Comparison of ENCODE assay signal across 8 cellular contexts in the genomic region with DNA sequence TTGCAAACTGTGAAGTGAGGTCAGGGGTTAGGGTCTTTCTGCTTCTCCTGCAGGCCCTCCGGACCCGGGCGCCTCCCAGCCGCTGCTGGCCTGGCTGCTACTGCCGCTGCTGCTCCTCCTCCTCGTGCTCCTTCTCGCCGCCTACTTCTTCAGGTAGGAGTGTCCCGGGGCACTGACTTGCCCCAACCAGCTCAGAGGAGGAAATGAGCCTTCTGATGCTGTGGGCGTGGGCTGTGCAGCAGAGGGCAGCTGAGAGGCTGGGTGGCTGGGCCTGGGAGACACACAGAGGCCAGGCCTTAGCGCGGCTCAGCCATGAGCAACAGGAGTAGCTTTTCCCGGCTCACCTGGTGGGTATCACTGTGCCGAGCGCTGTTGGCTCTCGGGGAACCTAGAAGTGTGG.
DNase-seq lines count a peak whose midpoint lies in the region; ATAC-seq and TF ChIP-seq lines count a peak whose summit lies in the region.

No MANE protein-coding gene starts in this region.

- H3K79me2 ChIP-seq in H9 (ENCODE audit: insufficient read depth, low read length): no peaks in the 10 kb centered on the region

- H3K4me1 ChIP-seq in H9 (ENCODE audit: insufficient read depth, low read length) (no peaks in the 10 kb centered on the region), upper lobe of right lung (peaks cover 29% of the 10 kb centered on the region)

- TF ChIP-seq POLR2A in NB4 (IDR thresholded peaks at IDR 0.05; ENCODE audit: extremely low read depth, insufficient read length): peak; percentile 97

- H3K4me1 Mint-ChIP-seq in H9: peaks cover 11 to 24% of the 10 kb centered on the region in 2 experiments

- no peak overlapping the region for H3K4me3 Mint-ChIP-seq in H9

- no peak overlapping the region for H4K8ac ChIP-seq in H9 (replicated peaks; ENCODE audit: insufficient read length, low read depth, low read length)

- intact Hi-C loops in upper lobe of right lung (cut with DNase I): no loop called here

- peak; percentile 95 for ATAC-seq in upper lobe of right lung

- no peak overlapping the region for H4K5ac ChIP-seq in H9 (ENCODE audit: insufficient read length, low read depth, low read length)

- DNase-seq in H9 (peak; percentile 95), NB4 (ENCODE audit: low read depth) (peak; percentile 97), activated T-cell treated with anti-CD3 and anti-CD28 coated beads for 1 hour (ENCODE audit: low read depth) (peak; percentile 72), fibroblast of villous mesenchyme (ENCODE audit: low read depth) (peak; percentile 28), pons (ENCODE audit: low spot score) (peak; percentile 73), upper lobe of right lung (peak; percentile 93), NCI-H2227 treated with DMSO at 0.1 percent for 48 hours (lab: John Stamatoyannopoulos, UW) (no peak)

- TF ChIP-seq CTCF in H9 (conservative IDR thresholded peaks at IDR 0.05) (no peak; the same call in 2 of the 3 replicates), NB4 (IDR thresholded peaks at IDR 0.05; ENCODE audit: low read depth, low read length) (no peak), fibroblast of villous mesenchyme (IDR thresholded peaks at IDR 0.05; ENCODE audit: insufficient read depth, low read depth, low read length) (no peak), upper lobe of right lung (IDR thresholded peaks at IDR 0.05) (no peak)

- peaks cover 4% of the 10 kb centered on the region for H3K23me2 ChIP-seq in H9 (ENCODE audit: insufficient read length, low read depth, low read length, poor library complexity, severe bottlenecking)

- H2BK120ac ChIP-seq in H9 (ENCODE audit: low read depth, low read length, poor library complexity, severe bottlenecking): no peak overlapping the region

- H3K27me3 Mint-ChIP-seq in H9 (ENCODE audit: low read depth): peaks cover 34% of the 10 kb centered on the region

- H3T11ph ChIP-seq in H9 (ENCODE audit: low read length): no peak overlapping the region

- no peak overlapping the region for H2BK5ac ChIP-seq in H9 (ENCODE audit: insufficient read length, low read length)

- no peak overlapping the region for H3K56ac ChIP-seq in H9 (ENCODE audit: insufficient read length, low read depth, low read length)

- no peak overlapping the region for H2BK20ac ChIP-seq in H9 (ENCODE audit: low read depth, low read length, poor library complexity, severe bottlenecking)

- H3K36me3 ChIP-seq in upper lobe of right lung: no peaks in the 10 kb centered on the region

- no peak overlapping the region for H4K91ac ChIP-seq in H9 (ENCODE audit: insufficient read length, low read depth, low read length)

- H3K27ac ChIP-seq in H9 (ENCODE audit: insufficient read length, low read depth, low read length): no peak overlapping the region
- peak overlapping the region; percentile 83 for H3K27ac ChIP-seq in upper lobe of right lung

- H2BK15ac ChIP-seq in H9 (ENCODE audit: low read depth, low read length): no peak overlapping the region

- no peaks in the 10 kb centered on the region for H3K9me3 Mint-ChIP-seq in H9

- H2AK5ac ChIP-seq in H9 (ENCODE audit: insufficient read length, low read length): no peak overlapping the region

- H3K4ac ChIP-seq in H9 (ENCODE audit: low read depth, low read length): no peak overlapping the region

- no peak overlapping the region for H3K18ac ChIP-seq in H9 (ENCODE audit: insufficient read length, low read depth, low read length)

- no peak overlapping the region for H3K4me2 ChIP-seq in H9 (ENCODE audit: insufficient read depth, insufficient read length, low read length)

- peaks cover 4% of the 10 kb centered on the region for H4K20me1 ChIP-seq in H9 (ENCODE audit: control insufficient read depth, insufficient read depth, insufficient read length)

- no peak overlapping the region for H3K9ac ChIP-seq in H9 (ENCODE audit: extremely low read depth, insufficient read length, low read length)

- H3K14ac ChIP-seq in H9 (ENCODE audit: insufficient read depth, low read length): no peak overlapping the region; the same call in 1 of the 2 replicates

- no peak overlapping the region for H3K23ac ChIP-seq in H9 (ENCODE audit: insufficient read length, low read depth, low read length)

- no peaks in the 10 kb centered on the region for H3K9me3 ChIP-seq in H9 (ENCODE audit: control insufficient read depth, low read depth, low read length)
- H3K9me3 ChIP-seq in upper lobe of right lung: no peaks in the 10 kb centered on the region

- no peaks in the 10 kb centered on the region for H3K79me1 ChIP-seq in H9 (ENCODE audit: insufficient read depth, low read depth, low read length, poor library complexity, severe bottlenecking)

- H2BK12ac ChIP-seq in H9 (ENCODE audit: insufficient read length, low read depth, low read length): no peak overlapping the region

- H3K27ac Mint-ChIP-seq in H9: no peak overlapping the region

- H2AFZ ChIP-seq in H9 (ENCODE audit: low read length): no peak overlapping the region

- WGBS in H9 (ENCODE audit: extremely low coverage, insufficient read length, low lambda C conversion rate): no CpG with 5 or more reads among the region's 16 CpGs

- H3K4me3 ChIP-seq in GM08714 (ENCODE audit: low read length) (peak overlapping the region; percentile 51; the same call in 1 of the 2 replicates), NB4 (ENCODE audit: low read depth, low read length) (peak overlapping the region; percentile 94), fibroblast of villous mesenchyme (ENCODE audit: low read depth, low read length) (no peak overlapping the region), upper lobe of right lung (peak overlapping the region; percentile 52)

- no peaks in the 10 kb centered on the region for H3K36me3 Mint-ChIP-seq in H9 (ENCODE audit: insufficient read depth in 1 of 3, low read depth in 3 of 3)

- H3K27me3 ChIP-seq in H9 (ENCODE audit: insufficient read depth, low read length) (0 out of 2 replicates have a peak, but pooled peaks cover 1% of the 10 kb centered on the region), upper lobe of right lung (no peaks in the 10 kb centered on the region)
